ENCODE assay signal across 15 cellular contexts in the genomic region with DNA sequence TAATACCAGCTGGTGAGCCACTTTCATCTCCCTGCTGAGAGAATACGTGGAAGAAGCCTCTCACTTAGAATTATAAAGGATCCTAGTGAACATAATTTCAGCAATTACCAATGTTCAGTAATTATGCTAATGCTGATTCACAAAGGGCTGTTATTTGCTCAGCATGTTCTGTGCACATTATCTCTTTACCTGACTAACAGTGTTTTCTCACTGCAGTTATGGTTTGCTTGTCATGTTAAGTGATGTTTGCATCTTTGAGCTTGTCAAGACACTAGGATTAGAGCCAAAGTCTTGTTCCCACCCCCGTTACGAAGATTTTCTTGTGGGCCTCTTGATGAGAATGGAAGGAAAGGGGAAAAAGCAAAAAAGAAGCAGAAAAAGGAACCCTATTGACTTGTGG.
DNase-seq lines count a peak whose midpoint lies in the region; ATAC-seq, FAIRE-seq and TF ChIP-seq lines count a peak whose summit lies in the region.
"Had no signal": no experiment of that assay in that cellular context is flagged by ENCODE, and none has a peak within 500 bp of the region (broad histone marks: within the 10 kb centered on the region; RNA-seq: fewer than 3 reads in every experiment).

No MANE protein-coding gene starts in this region.

- FAIRE-seq in HTR-8/SVneo (lab: Jason Lieb, UNC) = peak; percentile 77
- FAIRE-seq: A204.1, GM12878, GM18507 had no signal

- no peaks in the 10 kb centered on the region for H3K9me3 ChIP-seq in uterus

- no peak for ATAC-seq in HG02973 (IDR thresholded peaks at IDR 0.05; ENCODE audit: unreplicated experiment)
- ATAC-seq: GM12878, GM23338 had no signal

- no peak overlapping the region for H3K27ac ChIP-seq in uterus

- intact Hi-C loops in uterus (cut with DNase I; ENCODE audit: low total_unique reads) = no loop called here

- no peak for TF ChIP-seq CTCF in uterus (IDR thresholded peaks at IDR 0.05)

- H3K4me1 ChIP-seq in uterus = no peaks in the 10 kb centered on the region

- DNase-seq in HTR-8/SVneo (ENCODE audit: insufficient read length, low spot score) (no peak), NCI-H1417 (lab: John Stamatoyannopoulos, UW) (peak in 2 of 3 experiments; percentile 71 to 92), NCI-H748 (lab: John Stamatoyannopoulos, UW; ENCODE audit: unreplicated experiment) (peak; percentile 91), putamen (ENCODE audit: low spot score) (peak; percentile 18), uterus (no peak)
- DNase-seq in activated effector memory CD4-positive, alpha-beta T cell treated with anti-CD3 and anti-CD28 coated beads, Interleukin-2, amount 50 U/mL, for 16 hours = no peak
- DNase-seq: C1 segment of cervical spinal cord; CD4-positive, alpha-beta T cell; DMS79; H7 had no signal

- H3K36me3 ChIP-seq in uterus = no peaks in the 10 kb centered on the region

- TF ChIP-seq POLR2A in uterus (IDR thresholded peaks at IDR 0.05) = no peak

- no peaks in the 10 kb centered on the region for H3K27me3 ChIP-seq in uterus

- no peak overlapping the region for H3K4me3 ChIP-seq in uterus
- H3K4me3 ChIP-seq: GM12878, GM23338 had no signal

Comparison
In these comparisons a context has a peak if more than half of its experiments do, and no peak if none do; other contexts are left out.
1. DNase-seq: peak in NCI-H1417 (2 of 3), NCI-H748 (single experiment) and putamen (single experiment); none in HTR-8/SVneo (single experiment), uterus (0 of 2) and activated effector memory CD4-positive, alpha-beta T cell treated with anti-CD3 and anti-CD28 coated beads, Interleukin-2, amount 50 U/mL, for 16 hours (single experiment).